In genomic region chr13:109139346-109139745, GRCh38 we compare ENCODE assay signal across 36 cellular contexts.
DNase-seq lines count a peak whose midpoint lies in the region; ATAC-seq, FAIRE-seq and TF ChIP-seq lines count a peak whose summit lies in the region.
"Had no signal": no experiment of that assay in that cellular context is flagged by ENCODE, and none has a peak within 500 bp of the region (broad histone marks: within the 10 kb centered on the region; RNA-seq: fewer than 3 reads in every experiment).

No MANE protein-coding gene starts in this region.

- no peak for DNase-seq in HepG2 (ENCODE audit: low spot score)
- no peak for DNase-seq in right lobe of liver
- DNase-seq in endothelial cell (ENCODE audit: low spot score), result no peak
- no peak for DNase-seq in glutamatergic neuron
- DNase-seq in neuronal stem cell (ENCODE audit: low spot score), result no peak
- DNase-seq in effector CD4-positive, alpha-beta T cell, result no peak
- DNase-seq in HEK293T (ENCODE audit: extremely low spot score), result no peak
- DNase-seq: 8988T; ACHN; AML-193; BE2C; C1 segment of cervical spinal cord; Caco-2; Calu3; CD4-positive, alpha-beta memory T cell; CD4-positive, alpha-beta T cell; CD4-positive, CD25-positive, alpha-beta regulatory T cell; CD8-positive, alpha-beta memory T cell; CD8-positive, alpha-beta T cell; COR-L47; DMS 273 treated with DMSO at 0.1 percent for 48 hours; DMS153; DMS53; DMS79; DMS79 treated with DMSO at 0.1 percent for 48 hours; DND-41; EL had no signal

- H3K4me2 ChIP-seq in HepG2 (ENCODE audit: low read depth, low read length) (no peak overlapping the region), neuronal stem cell (ENCODE audit: insufficient read depth, low read length, poor library complexity, severe bottlenecking) (no peak overlapping the region)
- H3K4me2 ChIP-seq: A549; BLaER1; BLaER1 treated with 17β-estradiol and CSF1 and Interleukin-3, amounts not matched to agents 10 nM and 100 nM had no signal

- H3K14ac ChIP-seq in neuronal stem cell (ENCODE audit: low read length), result no peak overlapping the region

- 61% methylated on average over 9 of the region's 9 CpGs for WGBS in HepG2 (ENCODE audit: low lambda C conversion rate)
- WGBS in right lobe of liver (ENCODE audit: insufficient coverage, low coverage, low lambda C conversion rate, missing lambda C conversion rate), result 92% methylated on average over 9 of the region's 9 CpGs
- WGBS in neuronal stem cell (ENCODE audit: extremely low coverage in 2 of 2, insufficient read length in 2 of 2, insufficient replicate concordance in 1 of 2), 2 donors, result no CpG with 5 or more reads among the region's 9 CpGs

- no peak overlapping the region for H2BK15ac ChIP-seq in neuronal stem cell (ENCODE audit: low read length)

- H2BK120ac ChIP-seq in neuronal stem cell (ENCODE audit: low read depth, low read length), result no peak overlapping the region

- H3K27me3 Mint-ChIP-seq in endothelial cell (ENCODE audit: unreplicated experiment) (peaks cover 5% of the 10 kb centered on the region), glutamatergic neuron (ENCODE audit: unreplicated experiment) (peaks cover 2% of the 10 kb centered on the region)

- H3K27ac ChIP-seq in HepG2 (ENCODE audit: extremely low read length, insufficient read depth, low read length), result no peak overlapping the region
- no peak overlapping the region for H3K27ac ChIP-seq in right lobe of liver
- no peak overlapping the region for H3K27ac ChIP-seq in neuronal stem cell (replicated peaks; ENCODE audit: low read length)
- H3K27ac ChIP-seq: 22Rv1; A549; BLaER1; BLaER1 treated with 17β-estradiol and CSF1 and Interleukin-3, amounts not matched to agents 10 nM and 100 nM; C4-2B had no signal

- no peak overlapping the region for H3K4ac ChIP-seq in neuronal stem cell (ENCODE audit: low read length)

- no peak for TF ChIP-seq CTCF in HepG2 (CRISPR knock-in tag; IDR thresholded peaks at IDR 0.05)
- no peak for TF ChIP-seq CTCF in right lobe of liver (IDR thresholded peaks at IDR 0.05)
- no peak for TF ChIP-seq CTCF in endothelial cell (IDR thresholded peaks at IDR 0.05; ENCODE audit: unreplicated experiment)
- no peak for TF ChIP-seq CTCF in glutamatergic neuron (IDR thresholded peaks at IDR 0.05; ENCODE audit: partially characterized antibody, unreplicated experiment)

- H3K18ac ChIP-seq in neuronal stem cell (ENCODE audit: low read length), result no peak overlapping the region

- no peak overlapping the region for H4K8ac ChIP-seq in neuronal stem cell (ENCODE audit: low read depth, low read length)

- no peak overlapping the region for H3K27ac Mint-ChIP-seq in endothelial cell (ENCODE audit: unreplicated experiment)
- H3K27ac Mint-ChIP-seq in glutamatergic neuron (ENCODE audit: unreplicated experiment), result peak overlapping the region; percentile 33
- H3K27ac Mint-ChIP-seq: B cell; CD4-positive, alpha-beta memory T cell; CD4-positive, alpha-beta T cell; CD4-positive, CD25-positive, alpha-beta regulatory T cell; CD8-positive, alpha-beta memory T cell; CD8-positive, alpha-beta T cell had no signal

- peaks cover 6% of the 10 kb centered on the region for H3K4me1 Mint-ChIP-seq in endothelial cell (ENCODE audit: unreplicated experiment)
- no peaks in the 10 kb centered on the region for H3K4me1 Mint-ChIP-seq in glutamatergic neuron (ENCODE audit: low read depth, unreplicated experiment)
- H3K4me1 Mint-ChIP-seq: B cell; CD4-positive, alpha-beta memory T cell; CD4-positive, CD25-positive, alpha-beta regulatory T cell; CD8-positive, alpha-beta memory T cell had no signal

- H3K4me3 Mint-ChIP-seq in endothelial cell (ENCODE audit: unreplicated experiment) (peak overlapping the region; percentile 10), glutamatergic neuron (ENCODE audit: unreplicated experiment) (no peak overlapping the region)
- H3K4me3 Mint-ChIP-seq: B cell; CD4-positive, alpha-beta memory T cell; CD4-positive, alpha-beta T cell; CD4-positive, CD25-positive, alpha-beta regulatory T cell; CD8-positive, alpha-beta memory T cell; CD8-positive, alpha-beta T cell had no signal

- H3K36me3 ChIP-seq in HepG2 (replicated peaks in 1 of 2; ENCODE audit: control insufficient read depth in 1 of 2, insufficient read depth in 2 of 2, low read length in 2 of 2) (no peaks in the 10 kb centered on the region), right lobe of liver (no peaks in the 10 kb centered on the region), neuronal stem cell (replicated peaks in 1 of 2; ENCODE audit: control insufficient read depth in 2 of 2, insufficient read depth in 2 of 2, low read length in 2 of 2) (no peaks in the 10 kb centered on the region)
- H3K36me3 ChIP-seq: BE2C, BLaER1 had no signal

- no peak overlapping the region for H3K4me3 ChIP-seq in HepG2 (replicated peaks in 1 of 3; ENCODE audit: insufficient read depth in 1 of 3, low read depth in 2 of 3, low read length in 3 of 3)
- no peak overlapping the region for H3K4me3 ChIP-seq in right lobe of liver
- no peak overlapping the region for H3K4me3 ChIP-seq in neuronal stem cell (ENCODE audit: low read length in 2 of 2)
- H3K4me3 ChIP-seq: A549; BLaER1 treated with 17β-estradiol and CSF1 and Interleukin-3, amounts not matched to agents 10 nM and 100 nM had no signal

- H3K9me3 Mint-ChIP-seq in endothelial cell (ENCODE audit: unreplicated experiment) (peaks cover 5% of the 10 kb centered on the region), glutamatergic neuron (ENCODE audit: unreplicated experiment) (peaks cover 4% of the 10 kb centered on the region)
- H3K9me3 Mint-ChIP-seq: CD4-positive, alpha-beta T cell; CD8-positive, alpha-beta T cell had no signal

- no TSS peak for BruUV-seq in HepG2 (replicated peaks; lab: Mats Ljungman, UMichigan)

- H3K36me3 Mint-ChIP-seq in endothelial cell (ENCODE audit: low read depth, unreplicated experiment), result peaks cover 15% of the 10 kb centered on the region
- H3K36me3 Mint-ChIP-seq in glutamatergic neuron (ENCODE audit: unreplicated experiment), result peaks cover 18% of the 10 kb centered on the region
- H3K36me3 Mint-ChIP-seq: CD4-positive, alpha-beta memory T cell; CD4-positive, CD25-positive, alpha-beta regulatory T cell; CD8-positive, alpha-beta memory T cell; CD8-positive, alpha-beta T cell had no signal

- H3K9me3 ChIP-seq in HepG2 (ENCODE audit: low read length) (peaks cover 20% of the 10 kb centered on the region), right lobe of liver (no peaks in the 10 kb centered on the region), neuronal stem cell (replicated peaks in 1 of 2; ENCODE audit: control insufficient read depth in 2 of 2, insufficient read depth in 1 of 2, low read depth in 1 of 2, low read length in 2 of 2) (peaks cover 6 to 10% of the 10 kb centered on the region in 2 donors)
- H3K9me3 ChIP-seq: A549, BE2C, Caco-2 had no signal

- H3K79me1 ChIP-seq in neuronal stem cell (ENCODE audit: low read depth, low read length), result no peaks in the 10 kb centered on the region

- H3K23ac ChIP-seq in neuronal stem cell (ENCODE audit: low read depth, low read length, poor library complexity), result peak overlapping the region; percentile 36

- intact Hi-C loops in HepG2 (cut with micrococcal nuclease; ENCODE audit: unreplicated experiment), result no loop called here
- intact Hi-C loops in right lobe of liver (cut with DNase I), result no loop called here

- H4K20me1 ChIP-seq in HepG2 (ENCODE audit: insufficient read depth, low read length), result no peaks in the 10 kb centered on the region
- H4K20me1 ChIP-seq: BLaER1; BLaER1 treated with 17β-estradiol and CSF1 and Interleukin-3, amounts not matched to agents 10 nM and 100 nM had no signal

- TF ChIP-seq EP300 in HepG2 (IDR thresholded peaks at IDR 0.05; ENCODE audit: low read depth in 2 of 2, low read length in 2 of 2) (no peak), HepG2 (CRISPR knock-in tag; IDR thresholded peaks at IDR 0.05; ENCODE audit: borderline replicate concordance) (no peak)

- no peaks in the 10 kb centered on the region for H3K79me2 ChIP-seq in HepG2 (ENCODE audit: insufficient read depth, low read length)

- no peak overlapping the region for H2AFZ ChIP-seq in HepG2 (ENCODE audit: low read length)
- no peak overlapping the region for H2AFZ ChIP-seq in neuronal stem cell (ENCODE audit: low read length)

- H2BK12ac ChIP-seq in neuronal stem cell (ENCODE audit: low read length), result no peak overlapping the region

- ATAC-seq in HepG2 (no peak), right lobe of liver (no peak), GM21367 (IDR thresholded peaks at IDR 0.05; ENCODE audit: unreplicated experiment) (no peak)
- ATAC-seq: A549; CD8-positive, alpha-beta T cell had no signal

- H3K9ac ChIP-seq in HepG2 (ENCODE audit: insufficient read depth, low read depth, low read length) (no peak overlapping the region), neuronal stem cell (ENCODE audit: low read depth, low read length, poor library complexity) (no peak overlapping the region)
- H3K9ac ChIP-seq: BLaER1; BLaER1 treated with 17β-estradiol and CSF1 and Interleukin-3, amounts not matched to agents 10 nM and 100 nM had no signal

- POLR2A ChIA-PET in HepG2 (lab: Yijun Ruan, JAX) (no interaction called here), HEK293T (lab: Yijun Ruan, JAX) (no interaction called here)

- H3K27me3 ChIP-seq in HepG2 (ENCODE audit: control insufficient read depth in 1 of 2, insufficient read depth in 2 of 2, low read length in 2 of 2), result no peaks in the 10 kb centered on the region
- no peaks in the 10 kb centered on the region for H3K27me3 ChIP-seq in right lobe of liver
- no peaks in the 10 kb centered on the region for H3K27me3 ChIP-seq in neuronal stem cell (ENCODE audit: control insufficient read depth in 3 of 3, insufficient read depth in 3 of 3, low read depth in 1 of 3, low read length in 3 of 3)
- H3K27me3 ChIP-seq: BE2C; BLaER1; BLaER1 treated with 17β-estradiol and CSF1 and Interleukin-3, amounts not matched to agents 10 nM and 100 nM had no signal

- TF ChIP-seq POLR2A in HepG2 (IDR thresholded peaks at IDR 0.05; ENCODE audit: insufficient read depth in 1 of 2, low read depth in 2 of 2, low read length in 2 of 2), result no peak
- no peak for TF ChIP-seq POLR2A in right lobe of liver (IDR thresholded peaks at IDR 0.05)

- H2AK5ac ChIP-seq in neuronal stem cell (ENCODE audit: low read depth, low read length), result no peak overlapping the region

- no peak for FAIRE-seq in HepG2 (lab: Jason Lieb, UNC)
- FAIRE-seq: A204.1, A549, D721Med had no signal

- no peak overlapping the region for H2BK5ac ChIP-seq in neuronal stem cell (ENCODE audit: low read length)

- H3K4me1 ChIP-seq in HepG2 (ENCODE audit: insufficient read depth, low read length) (no peaks in the 10 kb centered on the region), right lobe of liver (no peaks in the 10 kb centered on the region), neuronal stem cell (ENCODE audit: control insufficient read depth in 2 of 2, insufficient read depth in 1 of 2, low read depth in 1 of 2, low read length in 2 of 2) (no peaks in the 10 kb centered on the region)
- H3K4me1 ChIP-seq: BE2C, Caco-2 had no signal

- CTCF ChIA-PET in HepG2 (lab: Yijun Ruan, JAX; ENCODE audit: low intra/inter-chr PET ratio, low total read pairs) (no interaction called here), HEK293T (lab: Yijun Ruan, JAX) (no interaction called here)

- H4K91ac ChIP-seq in neuronal stem cell (ENCODE audit: low read depth, low read length, poor library complexity), result no peak overlapping the region

- in situ Hi-C loops in HepG2 (cut with HindIII; ENCODE audit: extremely low pct_ligation_motif_present, low pct_unique_long_range_greater_than_20kb), result no loop called here

- TF ChIP-seq RAD21 in HepG2 (CRISPR knock-in tag; IDR thresholded peaks at IDR 0.05), result no peak

TF ChIP-seq in HEK293T, 16 proteins besides CTCF, POLR2A, EP300 and RAD21:
- no peak for TF ChIP-seq ELF4 (IDR thresholded peaks at IDR 0.05)
